10 cellular contexts compared by ENCODE assay signal in genomic region chr11:124441519-124441918, GRCh38. TPM values are rescaled to one million over a fixed set of nuclear protein-coding genes. Genes with fewer than 3 reads are reported as not detected.
"Had no signal": no experiment of that assay in that cellular context is flagged by ENCODE, and none has a peak within 500 bp of the region (broad histone marks: within the 10 kb centered on the region; RNA-seq: fewer than 3 reads in every experiment).

No MANE protein-coding gene starts in this region.

- H3K4me3 ChIP-seq: GM23248, HAP-1 had no signal

- DNase-seq: GM23248, GOT3, H9, HCEC 1CT, HFFc6 had no signal

- H3K27ac ChIP-seq: GM23248 had no signal

- H3K9me3 Mint-ChIP-seq: H9, HFFc6 had no signal

- ATAC-seq: HCT116 had no signal

- H3K9me3 ChIP-seq: HAP-1 had no signal

- H3K27ac Mint-ChIP-seq: H9, HFFc6 had no signal

- H3K36me3 ChIP-seq: HAP-1 had no signal

- H2AFZ ChIP-seq: GM23248 had no signal

- H3K4me3 Mint-ChIP-seq: H9, HFFc6 had no signal

- H3K4me1 ChIP-seq: HAP-1 had no signal

RNA-seq across cellular contexts. Expression of gene OR8B8, which starts 4.0 kb away (rescaled TPM):
- total RNA-seq: GM23248, H1, H4, H7, H9, HFFc6 had no signal
- polyA plus RNA-seq: GM23248, H1 had no signal

RNA-seq across cellular contexts. Expression of gene OR8B4, which starts 16.8 kb away (rescaled TPM):
- total RNA-seq: GM23248, H1, H4, H7, H9, HFFc6 had no signal
- polyA plus RNA-seq: GM23248, H1 had no signal

RNA-seq across cellular contexts. Expression of gene OR8B3, which starts 42.7 kb away (rescaled TPM):
- total RNA-seq: GM23248, H1, H4, H7, H9, HFFc6 had no signal
- polyA plus RNA-seq: GM23248, H1 had no signal

RNA-seq across cellular contexts. Expression of gene OR8B2, which starts 57.2 kb away (rescaled TPM):
- total RNA-seq: GM23248, H1, H4, H7, H9, HFFc6 had no signal
- polyA plus RNA-seq: GM23248, H1 had no signal
